ENCODE assay signal across 1 cellular context in the genomic region with DNA sequence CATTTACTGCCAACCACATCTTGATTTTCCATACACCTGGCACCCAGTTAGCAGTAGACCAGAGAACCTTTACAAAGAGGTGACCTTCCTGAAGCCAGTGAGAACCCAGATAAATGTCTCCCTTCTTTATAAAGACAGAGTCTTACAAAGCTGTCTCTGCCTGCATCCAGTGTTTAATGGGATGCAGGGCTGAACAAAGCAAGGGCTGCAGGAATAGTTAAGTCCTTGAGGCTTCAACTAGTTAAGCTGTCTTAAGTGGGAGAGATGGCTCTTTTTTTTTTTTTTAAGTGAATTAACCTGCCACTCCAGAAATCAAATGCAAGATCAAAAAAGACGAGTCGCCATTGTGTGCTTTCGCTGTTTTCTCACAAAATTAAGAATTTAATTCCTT.
TF ChIP-seq lines count a peak whose summit lies in the region.

No MANE protein-coding gene starts in this region.

TF ChIP-seq in K562, 482 proteins besides CTCF, POLR2A, EP300 and RAD21:
- TF ChIP-seq EHMT2 (IDR thresholded peaks at IDR 0.05) (0 out of 2 replicates have a peak, but pooled peaks have one; percentile 17), SIN3A (IDR thresholded peaks at IDR 0.05; ENCODE audit: borderline replicate concordance in 2 of 2, control insufficient read depth in 1 of 2, low read depth in 2 of 2, low read length in 2 of 2) (no peak), TAF9B (IDR thresholded peaks at IDR 0.05; ENCODE audit: partially characterized antibody) (no peak), HMBOX1 (IDR thresholded peaks at IDR 0.05) (peak; percentile 87; the same call in 1 of the 2 replicates)
